ENCODE assay signal across 1 cellular context in the genomic region with DNA sequence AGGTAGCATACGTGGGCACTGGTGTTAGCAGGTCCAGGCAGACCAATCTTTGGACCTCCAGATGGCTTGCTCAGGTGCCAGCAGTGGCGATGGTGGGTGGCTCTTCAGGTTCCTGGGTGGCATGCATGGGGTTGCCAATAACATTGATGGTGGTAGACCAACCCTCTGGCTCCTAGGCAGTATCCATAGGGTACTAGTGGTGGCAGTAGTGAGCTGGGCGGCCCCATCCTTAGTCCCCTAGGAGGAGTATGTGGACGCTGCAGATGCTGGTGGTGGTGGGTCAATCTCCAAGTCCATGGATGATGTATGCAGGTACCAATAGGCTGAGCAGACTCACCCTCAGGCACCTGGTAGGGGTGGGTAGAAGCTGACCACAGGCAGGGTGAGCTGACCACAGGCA.
TF ChIP-seq lines count a peak whose summit lies in the region.

No MANE protein-coding gene starts in this region.

TF ChIP-seq in HCT116, 20 proteins besides CTCF, POLR2A, EP300 and RAD21 (continued from another document):
- TF ChIP-seq, protein P1, sequence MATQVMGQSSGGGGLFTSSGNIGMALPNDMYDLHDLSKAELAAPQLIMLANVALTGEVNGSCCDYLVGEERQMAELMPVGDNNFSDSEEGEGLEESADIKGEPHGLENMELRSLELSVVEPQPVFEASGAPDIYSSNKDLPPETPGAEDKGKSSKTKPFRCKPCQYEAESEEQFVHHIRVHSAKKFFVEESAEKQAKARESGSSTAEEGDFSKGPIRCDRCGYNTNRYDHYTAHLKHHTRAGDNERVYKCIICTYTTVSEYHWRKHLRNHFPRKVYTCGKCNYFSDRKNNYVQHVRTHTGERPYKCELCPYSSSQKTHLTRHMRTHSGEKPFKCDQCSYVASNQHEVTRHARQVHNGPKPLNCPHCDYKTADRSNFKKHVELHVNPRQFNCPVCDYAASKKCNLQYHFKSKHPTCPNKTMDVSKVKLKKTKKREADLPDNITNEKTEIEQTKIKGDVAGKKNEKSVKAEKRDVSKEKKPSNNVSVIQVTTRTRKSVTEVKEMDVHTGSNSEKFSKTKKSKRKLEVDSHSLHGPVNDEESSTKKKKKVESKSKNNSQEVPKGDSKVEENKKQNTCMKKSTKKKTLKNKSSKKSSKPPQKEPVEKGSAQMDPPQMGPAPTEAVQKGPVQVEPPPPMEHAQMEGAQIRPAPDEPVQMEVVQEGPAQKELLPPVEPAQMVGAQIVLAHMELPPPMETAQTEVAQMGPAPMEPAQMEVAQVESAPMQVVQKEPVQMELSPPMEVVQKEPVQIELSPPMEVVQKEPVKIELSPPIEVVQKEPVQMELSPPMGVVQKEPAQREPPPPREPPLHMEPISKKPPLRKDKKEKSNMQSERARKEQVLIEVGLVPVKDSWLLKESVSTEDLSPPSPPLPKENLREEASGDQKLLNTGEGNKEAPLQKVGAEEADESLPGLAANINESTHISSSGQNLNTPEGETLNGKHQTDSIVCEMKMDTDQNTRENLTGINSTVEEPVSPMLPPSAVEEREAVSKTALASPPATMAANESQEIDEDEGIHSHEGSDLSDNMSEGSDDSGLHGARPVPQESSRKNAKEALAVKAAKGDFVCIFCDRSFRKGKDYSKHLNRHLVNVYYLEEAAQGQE (IDR thresholded peaks at IDR 0.05; ENCODE audit: low read depth), result no peak
- TF ChIP-seq SP1 (IDR thresholded peaks at IDR 0.05; ENCODE audit: low read depth) (no peak), EZH2 (IDR thresholded peaks at IDR 0.05) (no peak), POLR2AphosphoS5 (IDR thresholded peaks at IDR 0.05; ENCODE audit: low read depth, low read length) (no peak)
- TF ChIP-seq, protein P2, sequence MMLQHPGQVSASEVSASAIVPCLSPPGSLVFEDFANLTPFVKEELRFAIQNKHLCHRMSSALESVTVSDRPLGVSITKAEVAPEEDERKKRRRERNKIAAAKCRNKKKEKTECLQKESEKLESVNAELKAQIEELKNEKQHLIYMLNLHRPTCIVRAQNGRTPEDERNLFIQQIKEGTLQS (IDR thresholded peaks at IDR 0.05), result no peak
